9 cellular contexts compared by ENCODE assay signal in genomic region chr9:78213696-78214095, GRCh38. TPM values are rescaled to one million over a fixed set of nuclear protein-coding genes. Genes with fewer than 3 reads are reported as not detected.
DNase-seq lines count a peak whose midpoint lies in the region; ATAC-seq and TF ChIP-seq lines count a peak whose summit lies in the region.
"Had no signal": no experiment of that assay in that cellular context is flagged by ENCODE, and none has a peak within 500 bp of the region (broad histone marks: within the 10 kb centered on the region; RNA-seq: fewer than 3 reads in every experiment).

No MANE protein-coding gene starts in this region.

- peaks cover 13% of the 10 kb centered on the region for H3K4me1 ChIP-seq in neural progenitor cell

- no peak overlapping the region for H3K4me3 Mint-ChIP-seq in neural progenitor cell

- DNase-seq in DMS53 (lab: John Stamatoyannopoulos, UW), result peak; percentile 10
- no peak for DNase-seq in DMS53 treated with DMSO at 0.1 percent for 48 hours (lab: John Stamatoyannopoulos, UW; ENCODE audit: unreplicated experiment)
- peak; percentile 43 for DNase-seq in M059J (ENCODE audit: low read depth)
- peak; percentile 10 for DNase-seq in cerebellum (ENCODE audit: low spot score)
- DNase-seq in neural progenitor cell (ENCODE audit: low spot score), result peak; percentile 23
- DNase-seq in posterior vena cava (ENCODE audit: low spot score), result no peak
- DNase-seq in NK-92 treated with Interleukin-12 subunit alpha and Interleukin-12 subunit beta, amount 100 ng/mL, for 24 hours (lab: John Stamatoyannopoulos, UW), result no peak

- intact Hi-C loops in posterior vena cava (cut with DNase I), result no loop called here

- H2AFZ ChIP-seq in neural progenitor cell (replicated peaks), result peak overlapping the region; percentile 87

- no peaks in the 10 kb centered on the region for H4K20me1 ChIP-seq in neural progenitor cell (ENCODE audit: low read depth)

- H3K27me3 Mint-ChIP-seq in neural progenitor cell (ENCODE audit: insufficient read depth, low read depth), result peaks cover 2% of the 10 kb centered on the region

- H3K9me3 ChIP-seq in neural progenitor cell (ENCODE audit: low read depth), result no peaks in the 10 kb centered on the region

- no peak overlapping the region for H3K27ac ChIP-seq in neural progenitor cell
- H3K27ac ChIP-seq: skin epidermis had no signal

- H3K9ac ChIP-seq in neural progenitor cell, result no peak overlapping the region

- H3F3A ChIP-seq in neural progenitor cell (ENCODE audit: low read depth), result no peaks in the 10 kb centered on the region

- no peak for ATAC-seq in HG03039 (IDR thresholded peaks at IDR 0.05; ENCODE audit: unreplicated experiment)

- H3K27ac Mint-ChIP-seq in neural progenitor cell, result no peak overlapping the region

- no peaks in the 10 kb centered on the region for H3K9me3 Mint-ChIP-seq in neural progenitor cell

- no peaks in the 10 kb centered on the region for H3K36me3 Mint-ChIP-seq in neural progenitor cell

- peaks cover 7% of the 10 kb centered on the region for H3K4me1 Mint-ChIP-seq in neural progenitor cell

- no peak overlapping the region for H3K4me2 ChIP-seq in neural progenitor cell

- TF ChIP-seq CTCF in neural progenitor cell (IDR thresholded peaks at IDR 0.05), result peak; percentile 43

- no peak overlapping the region for H3K4me3 ChIP-seq in neural progenitor cell
- H3K4me3 ChIP-seq: skin epidermis had no signal

- no peaks in the 10 kb centered on the region for H3K27me3 ChIP-seq in neural progenitor cell

- H3K79me2 ChIP-seq in neural progenitor cell (ENCODE audit: low read depth), result no peaks in the 10 kb centered on the region

- no peaks in the 10 kb centered on the region for H3K36me3 ChIP-seq in neural progenitor cell

RNA-seq across cellular contexts. Expression of gene CEP78, which starts 22.2 kb away (rescaled TPM):
- total RNA-seq in M059J (2014; rRNA removed; shearing (Covaris generic)), result 33.6 and 42.7 TPM in 2 replicates
- total RNA-seq in cerebellum, result 69.1 TPM
- total RNA-seq in neural progenitor cell (ENCODE audit: low replicate concordance), result 102 and 122 TPM in 2 replicates
- total RNA-seq in posterior vena cava, result 10 to 100 TPM in 1 of 2 donors, 1 to 10 TPM in 1; 9.9 to 11.8 TPM

Comparison
In these comparisons a context has a peak if more than half of its experiments do, and no peak if none do; other contexts are left out.
1. DNase-seq: peak in DMS53 (single experiment), M059J (single experiment), cerebellum (single experiment) and neural progenitor cell (single experiment); none in DMS53 treated with DMSO at 0.1 percent for 48 hours (single experiment), posterior vena cava (single experiment) and NK-92 treated with Interleukin-12 subunit alpha and Interleukin-12 subunit beta, amount 100 ng/mL, for 24 hours (single experiment).